ENCODE assay signal across 1 cellular context in genomic region chr10:100364735-100365391, GRCh38.
A peak's percentile ranks its signal among the peaks of the same experiment; 100 is the strongest.
TF ChIP-seq lines count a peak whose summit lies in the region.

No MANE protein-coding gene starts in this region.

TF ChIP-seq in K562, 482 proteins besides CTCF, POLR2A, EP300 and RAD21 (continued from another document and continues in another):
- TF ChIP-seq, protein P1, sequence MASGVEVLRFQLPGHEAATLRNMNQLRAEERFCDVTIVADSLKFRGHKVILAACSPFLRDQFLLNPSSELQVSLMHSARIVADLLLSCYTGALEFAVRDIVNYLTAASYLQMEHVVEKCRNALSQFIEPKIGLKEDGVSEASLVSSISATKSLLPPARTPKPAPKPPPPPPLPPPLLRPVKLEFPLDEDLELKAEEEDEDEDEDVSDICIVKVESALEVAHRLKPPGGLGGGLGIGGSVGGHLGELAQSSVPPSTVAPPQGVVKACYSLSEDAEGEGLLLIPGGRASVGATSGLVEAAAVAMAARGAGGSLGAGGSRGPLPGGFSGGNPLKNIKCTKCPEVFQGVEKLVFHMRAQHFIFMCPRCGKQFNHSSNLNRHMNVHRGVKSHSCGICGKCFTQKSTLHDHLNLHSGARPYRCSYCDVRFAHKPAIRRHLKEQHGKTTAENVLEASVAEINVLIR (CRISPR knock-in tag; IDR thresholded peaks at IDR 0.05), result no peak
- TF ChIP-seq ZFP1 (CRISPR knock-in tag; IDR thresholded peaks at IDR 0.05) (no peak), POLR2AphosphoS2 (IDR thresholded peaks at IDR 0.05; ENCODE audit: low read length) (peak; percentile 90), HNRNPH1 (optimal IDR thresholded peaks at IDR 0.05; ENCODE audit: low read depth, low read length) (no peak), SOX6 (IDR thresholded peaks at IDR 0.05) (0 out of 2 replicates have a peak, but pooled peaks have one; percentile 12), MCM2 (IDR thresholded peaks at IDR 0.05; ENCODE audit: low read depth) (no peak), BMI1 (IDR thresholded peaks at IDR 0.05; ENCODE audit: low read length) (no peak), MYC (IDR thresholded peaks at IDR 0.05; ENCODE audit: low read depth, low read length) (peak; percentile 45; the same call in 1 of the 2 replicates), MYC (CRISPR knock-in tag; IDR thresholded peaks at IDR 0.05; ENCODE audit: borderline replicate concordance, low read depth) (no peak), ZNF586 (CRISPR knock-in tag; conservative IDR thresholded peaks at IDR 0.05) (no peak), ZNF444 (CRISPR knock-in tag; IDR thresholded peaks at IDR 0.05) (no peak), SIN3A (IDR thresholded peaks at IDR 0.05; ENCODE audit: borderline replicate concordance in 2 of 2, control insufficient read depth in 1 of 2, low read depth in 2 of 2, low read length in 2 of 2) (no peak), STAT5A (IDR thresholded peaks at IDR 0.05; ENCODE audit: borderline replicate concordance, low read length) (no peak), ZBTB17 (CRISPR knock-in tag; IDR thresholded peaks at IDR 0.05) (no peak), RFX1 (IDR thresholded peaks at IDR 0.05) (no peak), ZNF395 (CRISPR knock-in tag; IDR thresholded peaks at IDR 0.05) (0 out of 2 replicates have a peak, but pooled peaks have one; percentile 38), PHB2 (IDR thresholded peaks at IDR 0.05; ENCODE audit: low read depth) (no peak), ARHGAP35 (IDR thresholded peaks at IDR 0.05; ENCODE audit: partially characterized antibody) (no peak), MED1 (CRISPR knock-in tag; IDR thresholded peaks at IDR 0.05; ENCODE audit: borderline replicate concordance) (no peak), CHCHD3 (CRISPR knock-in tag; IDR thresholded peaks at IDR 0.05) (no peak), POLR2AphosphoS5 (IDR thresholded peaks at IDR 0.05; ENCODE audit: control insufficient read depth, insufficient read depth, low read depth, low read length) (peak; percentile 37; the same call in 1 of the 2 replicates), STAT6 (CRISPR knock-in tag; IDR thresholded peaks at IDR 0.05) (no peak), ZNF282 (CRISPR knock-in tag; IDR thresholded peaks at IDR 0.05) (no peak), TOE1 (IDR thresholded peaks at IDR 0.05; ENCODE audit: borderline replicate concordance) (peak; percentile 91), TOE1 (CRISPR knock-in tag; IDR thresholded peaks at IDR 0.05; ENCODE audit: borderline replicate concordance, low read depth) (no peak), TARDBP (IDR thresholded peaks at IDR 0.05) (no peak), SMAD3 (CRISPR knock-in tag; conservative IDR thresholded peaks at IDR 0.05) (0 out of 2 replicates have a peak, but pooled peaks have one; percentile 16), ZFP30 (CRISPR knock-in tag; IDR thresholded peaks at IDR 0.05; ENCODE audit: borderline replicate concordance) (no peak), OTX1 (CRISPR knock-in tag; IDR thresholded peaks at IDR 0.05) (0 out of 2 replicates have a peak, but pooled peaks have one; percentile 5), SMARCA4 (IDR thresholded peaks at IDR 0.05) (no peak), PTRF (tag; IDR thresholded peaks at IDR 0.05) (no peak), NRF1 (conservative IDR thresholded peaks at IDR 0.05 in 1 of 2, IDR thresholded peaks at IDR 0.05 in 1 of 2) (peak in 1 of 2 experiments; percentile 22; a peak in 2 of 4 replicates), MBD2 (IDR thresholded peaks at IDR 0.05; ENCODE audit: borderline replicate concordance, low read depth) (no peak), ARID3A (IDR thresholded peaks at IDR 0.05; ENCODE audit: borderline replicate concordance, low read depth, low read length) (no peak), ZNF518B (CRISPR knock-in tag; IDR thresholded peaks at IDR 0.05) (no peak), ZNF263 (CRISPR knock-in tag; IDR thresholded peaks at IDR 0.05; ENCODE audit: borderline replicate concordance) (no peak), POLR2G (IDR thresholded peaks at IDR 0.05; ENCODE audit: low read depth, low read length) (no peak), ZNF785 (CRISPR knock-in tag; IDR thresholded peaks at IDR 0.05) (no peak), TCF3 (CRISPR knock-in tag; IDR thresholded peaks at IDR 0.05) (no peak)
- TF ChIP-seq, protein P2, sequence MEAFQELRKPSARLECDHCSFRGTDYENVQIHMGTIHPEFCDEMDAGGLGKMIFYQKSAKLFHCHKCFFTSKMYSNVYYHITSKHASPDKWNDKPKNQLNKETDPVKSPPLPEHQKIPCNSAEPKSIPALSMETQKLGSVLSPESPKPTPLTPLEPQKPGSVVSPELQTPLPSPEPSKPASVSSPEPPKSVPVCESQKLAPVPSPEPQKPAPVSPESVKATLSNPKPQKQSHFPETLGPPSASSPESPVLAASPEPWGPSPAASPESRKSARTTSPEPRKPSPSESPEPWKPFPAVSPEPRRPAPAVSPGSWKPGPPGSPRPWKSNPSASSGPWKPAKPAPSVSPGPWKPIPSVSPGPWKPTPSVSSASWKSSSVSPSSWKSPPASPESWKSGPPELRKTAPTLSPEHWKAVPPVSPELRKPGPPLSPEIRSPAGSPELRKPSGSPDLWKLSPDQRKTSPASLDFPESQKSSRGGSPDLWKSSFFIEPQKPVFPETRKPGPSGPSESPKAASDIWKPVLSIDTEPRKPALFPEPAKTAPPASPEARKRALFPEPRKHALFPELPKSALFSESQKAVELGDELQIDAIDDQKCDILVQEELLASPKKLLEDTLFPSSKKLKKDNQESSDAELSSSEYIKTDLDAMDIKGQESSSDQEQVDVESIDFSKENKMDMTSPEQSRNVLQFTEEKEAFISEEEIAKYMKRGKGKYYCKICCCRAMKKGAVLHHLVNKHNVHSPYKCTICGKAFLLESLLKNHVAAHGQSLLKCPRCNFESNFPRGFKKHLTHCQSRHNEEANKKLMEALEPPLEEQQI (IDR thresholded peaks at IDR 0.05), result no peak
- TF ChIP-seq, protein P3, sequence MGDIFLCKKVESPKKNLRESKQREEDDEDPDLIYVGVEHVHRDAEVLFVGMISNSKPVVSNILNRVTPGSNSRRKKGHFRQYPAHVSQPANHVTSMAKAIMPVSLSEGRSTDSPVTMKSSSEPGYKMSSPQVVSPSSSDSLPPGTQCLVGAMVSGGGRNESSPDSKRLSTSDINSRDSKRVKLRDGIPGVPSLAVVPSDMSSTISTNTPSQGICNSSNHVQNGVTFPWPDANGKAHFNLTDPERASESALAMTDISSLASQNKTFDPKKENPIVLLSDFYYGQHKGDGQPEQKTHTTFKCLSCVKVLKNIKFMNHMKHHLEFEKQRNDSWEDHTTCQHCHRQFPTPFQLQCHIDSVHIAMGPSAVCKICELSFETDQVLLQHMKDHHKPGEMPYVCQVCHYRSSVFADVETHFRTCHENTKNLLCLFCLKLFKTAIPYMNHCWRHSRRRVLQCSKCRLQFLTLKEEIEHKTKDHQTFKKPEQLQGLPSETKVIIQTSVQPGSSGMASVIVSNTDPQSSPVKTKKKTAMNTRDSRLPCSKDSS (IDR thresholded peaks at IDR 0.05; ENCODE audit: low read depth, partially characterized antibody), result no peak
- TF ChIP-seq, protein P4, sequence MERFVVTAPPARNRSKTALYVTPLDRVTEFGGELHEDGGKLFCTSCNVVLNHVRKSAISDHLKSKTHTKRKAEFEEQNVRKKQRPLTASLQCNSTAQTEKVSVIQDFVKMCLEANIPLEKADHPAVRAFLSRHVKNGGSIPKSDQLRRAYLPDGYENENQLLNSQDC (CRISPR knock-in tag; IDR thresholded peaks at IDR 0.05), result no peak
- TF ChIP-seq, protein P5, sequence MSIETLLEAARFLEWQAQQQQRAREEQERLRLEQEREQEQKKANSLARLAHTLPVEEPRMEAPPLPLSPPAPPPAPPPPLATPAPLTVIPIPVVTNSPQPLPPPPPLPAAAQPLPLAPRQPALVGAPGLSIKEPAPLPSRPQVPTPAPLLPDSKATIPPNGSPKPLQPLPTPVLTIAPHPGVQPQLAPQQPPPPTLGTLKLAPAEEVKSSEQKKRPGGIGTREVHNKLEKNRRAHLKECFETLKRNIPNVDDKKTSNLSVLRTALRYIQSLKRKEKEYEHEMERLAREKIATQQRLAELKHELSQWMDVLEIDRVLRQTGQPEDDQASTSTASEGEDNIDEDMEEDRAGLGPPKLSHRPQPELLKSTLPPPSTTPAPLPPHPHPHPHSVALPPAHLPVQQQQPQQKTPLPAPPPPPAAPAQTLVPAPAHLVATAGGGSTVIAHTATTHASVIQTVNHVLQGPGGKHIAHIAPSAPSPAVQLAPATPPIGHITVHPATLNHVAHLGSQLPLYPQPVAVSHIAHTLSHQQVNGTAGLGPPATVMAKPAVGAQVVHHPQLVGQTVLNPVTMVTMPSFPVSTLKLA (conservative IDR thresholded peaks at IDR 0.05), result peak; percentile 40 to 43; a peak in 1 of 4 replicates
- TF ChIP-seq, protein P6, sequence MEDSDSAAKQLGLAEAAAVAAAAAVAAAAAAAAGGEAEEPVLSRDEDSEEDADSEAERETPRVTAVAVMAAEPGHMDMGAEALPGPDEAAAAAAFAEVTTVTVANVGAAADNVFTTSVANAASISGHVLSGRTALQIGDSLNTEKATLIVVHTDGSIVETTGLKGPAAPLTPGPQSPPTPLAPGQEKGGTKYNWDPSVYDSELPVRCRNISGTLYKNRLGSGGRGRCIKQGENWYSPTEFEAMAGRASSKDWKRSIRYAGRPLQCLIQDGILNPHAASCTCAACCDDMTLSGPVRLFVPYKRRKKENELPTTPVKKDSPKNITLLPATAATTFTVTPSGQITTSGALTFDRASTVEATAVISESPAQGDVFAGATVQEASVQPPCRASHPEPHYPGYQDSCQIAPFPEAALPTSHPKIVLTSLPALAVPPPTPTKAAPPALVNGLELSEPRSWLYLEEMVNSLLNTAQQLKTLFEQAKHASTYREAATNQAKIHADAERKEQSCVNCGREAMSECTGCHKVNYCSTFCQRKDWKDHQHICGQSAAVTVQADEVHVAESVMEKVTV (CRISPR knock-in tag; IDR thresholded peaks at IDR 0.05), result no peak
- TF ChIP-seq, protein P7, sequence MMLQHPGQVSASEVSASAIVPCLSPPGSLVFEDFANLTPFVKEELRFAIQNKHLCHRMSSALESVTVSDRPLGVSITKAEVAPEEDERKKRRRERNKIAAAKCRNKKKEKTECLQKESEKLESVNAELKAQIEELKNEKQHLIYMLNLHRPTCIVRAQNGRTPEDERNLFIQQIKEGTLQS (IDR thresholded peaks at IDR 0.05), result peak; percentile 44; the same call in 1 of the 2 replicates
- TF ChIP-seq, protein P7 (CRISPR knock-in tag; conservative IDR thresholded peaks at IDR 0.05), result no peak
